Comparison of ENCODE assay signal across 8 cellular contexts in the genomic region with DNA sequence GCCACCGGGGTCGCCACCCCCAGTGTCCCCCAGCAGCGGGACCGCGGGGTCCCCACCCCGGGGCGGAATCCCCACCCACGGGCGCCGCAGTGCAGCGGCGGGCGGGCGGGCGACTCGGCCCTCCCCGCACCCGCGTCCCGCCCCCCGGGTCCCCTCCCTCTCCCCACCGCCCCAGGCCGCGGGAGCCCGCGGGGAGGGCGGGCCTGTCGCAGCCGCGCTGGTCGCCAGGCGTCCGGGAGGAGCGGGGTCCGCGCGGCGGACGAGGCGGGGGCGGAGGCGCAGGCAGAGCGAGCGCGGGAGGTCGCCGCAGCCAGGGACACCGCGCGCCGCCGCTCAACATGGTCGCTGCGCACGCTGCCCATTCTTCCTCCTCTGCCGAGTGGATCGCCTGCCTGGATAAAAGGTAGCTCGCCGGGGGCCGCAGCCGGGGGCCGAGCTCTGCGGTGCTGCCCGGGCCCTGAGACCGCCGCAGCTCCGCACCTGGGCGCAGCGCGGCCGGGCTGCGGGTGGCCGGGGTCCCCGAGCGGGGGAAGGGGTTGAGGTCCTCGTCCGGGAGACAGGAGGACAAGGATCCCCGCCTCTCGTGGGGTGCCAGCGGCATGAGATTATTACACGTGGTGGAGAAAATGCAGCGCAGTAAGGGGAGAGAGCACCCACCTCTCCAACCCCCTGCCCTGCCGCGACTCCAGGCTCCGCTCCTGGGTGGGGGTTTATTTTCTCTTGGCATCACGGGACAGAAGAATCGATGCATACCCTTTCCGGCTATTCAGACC. TPM values are rescaled to one million over a fixed set of nuclear protein-coding genes. Genes with fewer than 3 reads are reported as not detected.
DNase-seq lines count a peak whose midpoint lies in the region; ATAC-seq and TF ChIP-seq lines count a peak whose summit lies in the region.

RAPGEF4 (plus strand) TSS at position 200 of the 773 bp plus-strand sequence; CDS start at position 339, 139 bp downstream.

- peaks cover 1% of the 10 kb centered on the region for H3K36me3 Mint-ChIP-seq in activated naive CD4-positive, alpha-beta T cell treated with anti-CD3 and anti-CD28 coated beads, Interleukin-2, amount 10 ng/mL, durations not matched to agents 7 days and 5 days
- H3K36me3 Mint-ChIP-seq in activated CD8-positive, alpha-beta T cell treated with anti-CD3 and anti-CD28 coated beads, Interleukin-2, amount 10 ng/mL, durations not matched to agents 7 days and 5 days (ENCODE audit: low read depth): no peaks in the 10 kb centered on the region

- H3K27me3 Mint-ChIP-seq in activated naive CD4-positive, alpha-beta T cell treated with anti-CD3 and anti-CD28 coated beads, Interleukin-2, amount 10 ng/mL, durations not matched to agents 7 days and 5 days: peaks cover 59% of the 10 kb centered on the region
- peaks cover 52% of the 10 kb centered on the region for H3K27me3 Mint-ChIP-seq in activated CD8-positive, alpha-beta T cell treated with anti-CD3 and anti-CD28 coated beads, Interleukin-2, amount 10 ng/mL, durations not matched to agents 7 days and 5 days (ENCODE audit: low read depth)

- no peak within 1 kb of the TSS for H3K9ac ChIP-seq in rectal smooth muscle tissue (ENCODE audit: low read length)

- peak within 1 kb of the TSS; percentile 48 for H3K4me3 Mint-ChIP-seq in activated naive CD4-positive, alpha-beta T cell treated with anti-CD3 and anti-CD28 coated beads, Interleukin-2, amount 10 ng/mL, durations not matched to agents 7 days and 5 days
- H3K4me3 Mint-ChIP-seq in activated CD8-positive, alpha-beta T cell treated with anti-CD3 and anti-CD28 coated beads, Interleukin-2, amount 10 ng/mL, durations not matched to agents 7 days and 5 days: peak within 1 kb of the TSS; percentile 41

- intact Hi-C loops in heart left ventricle (cut with DNase I): no loop called here

- H3K36me3 ChIP-seq in heart left ventricle: no peaks in the 10 kb centered on the region
- H3K36me3 ChIP-seq in rectal smooth muscle tissue (ENCODE audit: control insufficient read depth, insufficient read depth, low read length): no peaks in the 10 kb centered on the region

- no peaks in the 10 kb centered on the region for H3K9me3 Mint-ChIP-seq in activated naive CD4-positive, alpha-beta T cell treated with anti-CD3 and anti-CD28 coated beads, Interleukin-2, amount 10 ng/mL, durations not matched to agents 7 days and 5 days
- no peaks in the 10 kb centered on the region for H3K9me3 Mint-ChIP-seq in activated CD8-positive, alpha-beta T cell treated with anti-CD3 and anti-CD28 coated beads, Interleukin-2, amount 10 ng/mL, durations not matched to agents 7 days and 5 days (ENCODE audit: insufficient read depth)

- H3K27ac Mint-ChIP-seq in activated naive CD4-positive, alpha-beta T cell treated with anti-CD3 and anti-CD28 coated beads, Interleukin-2, amount 10 ng/mL, durations not matched to agents 7 days and 5 days: no peak within 1 kb of the TSS
- no peak within 1 kb of the TSS for H3K27ac Mint-ChIP-seq in activated CD8-positive, alpha-beta T cell treated with anti-CD3 and anti-CD28 coated beads, Interleukin-2, amount 10 ng/mL, durations not matched to agents 7 days and 5 days

- H3K27me3 ChIP-seq in heart left ventricle: peaks cover 0 to 53% (median 10%) of the 10 kb centered on the region in 9 donors
- H3K27me3 ChIP-seq in rectal smooth muscle tissue (ENCODE audit: control insufficient read depth, insufficient read depth, low read length): peaks cover 9% of the 10 kb centered on the region

- peak; percentile 70 for ATAC-seq in activated CD8-positive, alpha-beta T cell treated with anti-CD3 and anti-CD28 coated beads, Interleukin-2, amount 10 ng/mL, durations not matched to agents 7 days and 5 days
- ATAC-seq in heart left ventricle: peak in 2 of 4 donors; percentile 34 to 62
- no peak for ATAC-seq in HG03342 (IDR thresholded peaks at IDR 0.05; ENCODE audit: unreplicated experiment)
- ATAC-seq in GM18873 (IDR thresholded peaks at IDR 0.05; ENCODE audit: low FRiP score, unreplicated experiment): no peak
- no peak for ATAC-seq in HG03571 (IDR thresholded peaks at IDR 0.05; ENCODE audit: unreplicated experiment)

- no peaks in the 10 kb centered on the region for H3K9me3 ChIP-seq in heart left ventricle

- POLR2A ChIA-PET in activated CD8-positive, alpha-beta T cell treated with anti-CD3 and anti-CD28 coated beads, Interleukin-2, amount 10 ng/mL, durations not matched to agents 7 days and 5 days (lab: Charles Lee): interaction anchor here (0.6 kb wide), 1 partner anchor 235 kb away, joined by 4 read pairs; no protein-coding TSS in a partner anchor

- DNase-seq in activated naive CD4-positive, alpha-beta T cell treated with anti-CD3 and anti-CD28 coated beads, Interleukin-2, amount 10 ng/mL, durations not matched to agents 7 days and 5 days: no peak
- DNase-seq in activated naive CD4-positive, alpha-beta T cell (lab: John Stamatoyannopoulos, UW): no peak
- no peak for DNase-seq in activated CD8-positive, alpha-beta T cell treated with anti-CD3 and anti-CD28 coated beads, Interleukin-2, amount 10 ng/mL, durations not matched to agents 7 days and 5 days
- DNase-seq in heart left ventricle: no peak

- CTCF ChIA-PET in activated naive CD4-positive, alpha-beta T cell treated with anti-CD3 and anti-CD28 coated beads, Interleukin-2, amount 10 ng/mL, durations not matched to agents 7 days and 5 days (lab: Charles Lee): no interaction called here
- CTCF ChIA-PET in activated CD8-positive, alpha-beta T cell treated with anti-CD3 and anti-CD28 coated beads, Interleukin-2, amount 10 ng/mL, durations not matched to agents 7 days and 5 days (lab: Charles Lee): no interaction called here

- peaks cover 9% of the 10 kb centered on the region for H3K4me1 Mint-ChIP-seq in activated naive CD4-positive, alpha-beta T cell treated with anti-CD3 and anti-CD28 coated beads, Interleukin-2, amount 10 ng/mL, durations not matched to agents 7 days and 5 days
- peaks cover 7% of the 10 kb centered on the region for H3K4me1 Mint-ChIP-seq in activated CD8-positive, alpha-beta T cell treated with anti-CD3 and anti-CD28 coated beads, Interleukin-2, amount 10 ng/mL, durations not matched to agents 7 days and 5 days (ENCODE audit: low read depth)

- H3K4me1 ChIP-seq in heart left ventricle (peaks cover 0 to 19% (median 4%) of the 10 kb centered on the region in 12 donors), rectal smooth muscle tissue (ENCODE audit: control insufficient read depth, insufficient read depth, low read length) (peaks cover 3% of the 10 kb centered on the region)

- no peak for TF ChIP-seq CTCF in heart left ventricle (IDR thresholded peaks at IDR 0.05)

- TF ChIP-seq POLR2A in heart left ventricle (IDR thresholded peaks at IDR 0.05): no peak

- H3K27ac ChIP-seq in heart left ventricle (peak within 1 kb of the TSS in 3 of 12 donors; percentile 22 to 45 (median 26)), rectal smooth muscle tissue (ENCODE audit: low read depth, low read length) (no peak within 1 kb of the TSS)

- 1 to 3% (median 2%) methylated on average over 29 to 87 of the region's 88 CpGs for WGBS in heart left ventricle, 4 donors

- H3K4me3 ChIP-seq in heart left ventricle (peak within 1 kb of the TSS; percentile 43 to 69 (median 54)), rectal smooth muscle tissue (ENCODE audit: low read length) (peak within 1 kb of the TSS; percentile 21)

RNA-seq across cellular contexts. Expression of gene RAPGEF4, which starts in this region (rescaled TPM):
- under 1 TPM; 0.63 to 0.97 TPM for total RNA-seq in activated CD8-positive, alpha-beta T cell treated with anti-CD3 and anti-CD28 coated beads, Interleukin-2, amount 10 ng/mL, durations not matched to agents 7 days and 5 days
- total RNA-seq in heart left ventricle: 10 to 100 TPM in 6 of 9 donors, 1 to 10 TPM in 3; 3.5 to 21.2 (median 11.0) TPM
- polyA plus RNA-seq in heart left ventricle: 1 to 10 TPM; 1.3 to 2.9 TPM

Comparison
In these comparisons a context has a peak if more than half of its experiments do, and no peak if none do; other contexts are left out.
1. Peak in ATAC-seq in activated CD8-positive, alpha-beta T cell treated with anti-CD3 and anti-CD28 coated beads, Interleukin-2, amount 10 ng/mL, durations not matched to agents 7 days and 5 days; RNA of the gene not detected or under 1 TPM.